24 cellular contexts compared by ENCODE assay signal in genomic region chr3:97949110-97949485, GRCh38.
"Had no signal": no experiment of that assay in that cellular context is flagged by ENCODE, and none has a peak within 500 bp of the region (broad histone marks: within the 10 kb centered on the region; RNA-seq: fewer than 3 reads in every experiment).

No MANE protein-coding gene starts in this region.

- ATAC-seq: activated CD8-positive, alpha-beta memory T cell treated with anti-CD3 and anti-CD28 coated beads, Interleukin-2, amount 10 ng/mL, durations not matched to agents 7 days and 5 days; activated CD8-positive, alpha-beta T cell treated with anti-CD3 and anti-CD28 coated beads for 36 hours; body of pancreas; gastroesophageal sphincter; heart left ventricle; left colon; psoas muscle; upper lobe of right lung had no signal

- H3K4me1 ChIP-seq: body of pancreas, gastroesophageal sphincter, heart left ventricle, pancreas, right atrium auricular region, upper lobe of right lung had no signal

- H3K4me3 Mint-ChIP-seq: activated CD8-positive, alpha-beta memory T cell treated with anti-CD3 and anti-CD28 coated beads, Interleukin-2, amount 10 ng/mL, durations not matched to agents 7 days and 5 days; activated CD8-positive, alpha-beta T cell treated with anti-CD3 and anti-CD28 coated beads for 36 hours; activated naive CD4-positive, alpha-beta T cell treated with anti-CD3 and anti-CD28 coated beads, Interleukin-2, amount 50 U/mL, for 24 hours; endodermal cell; nephron progenitor cell; T-helper 1 cell treated with Interleukin-12 subunit alpha and Interleukin-12 subunit beta and Interleukin-4 antibody, amounts not matched to agents 30 μg/mL and 1 μg/mL, for 36 hours had no signal

- H3K27me3 Mint-ChIP-seq: activated CD8-positive, alpha-beta memory T cell treated with anti-CD3 and anti-CD28 coated beads, Interleukin-2, amount 10 ng/mL, durations not matched to agents 7 days and 5 days; activated CD8-positive, alpha-beta T cell treated with anti-CD3 and anti-CD28 coated beads for 36 hours; activated naive CD4-positive, alpha-beta T cell treated with anti-CD3 and anti-CD28 coated beads, Interleukin-2, amount 50 U/mL, for 24 hours had no signal

- DNase-seq: activated CD4-positive, alpha-beta T cell treated with anti-CD3 and anti-CD28 coated beads for 48 hours; activated CD8-positive, alpha-beta memory T cell treated with anti-CD3 and anti-CD28 coated beads, Interleukin-2, amount 10 ng/mL, durations not matched to agents 7 days and 5 days; activated CD8-positive, alpha-beta T cell treated with anti-CD3 and anti-CD28 coated beads for 36 hours; activated gamma-delta T cell treated with Interleukin-2 at 50 U/mL for 16 hours; activated T-cell treated with anti-CD3 and anti-CD28 coated beads for 4 hours; body of pancreas; endodermal cell; esophagus squamous epithelium; heart left ventricle; left colon; mesenchymal stem cell; nephron progenitor cell; pancreas; psoas muscle; stimulated activated CD4-positive, alpha-beta T cell treated with anti-CD3 and anti-CD28 coated beads, Interleukin-4, amount 100 ng/mL, for 24 hours; stimulated activated naive CD4-positive, alpha-beta T cell treated with Interleukin-2 at 50 U/mL for 16 hours; upper lobe of right lung had no signal

- H3K4me3 ChIP-seq: body of pancreas, cardiac muscle cell, dorsolateral prefrontal cortex, esophagus squamous epithelium, gastroesophageal sphincter, heart left ventricle, pancreas, psoas muscle, right atrium auricular region, thoracic aorta, upper lobe of right lung had no signal

- H3K27ac Mint-ChIP-seq: activated CD8-positive, alpha-beta memory T cell treated with anti-CD3 and anti-CD28 coated beads, Interleukin-2, amount 10 ng/mL, durations not matched to agents 7 days and 5 days; activated CD8-positive, alpha-beta T cell treated with anti-CD3 and anti-CD28 coated beads for 36 hours; activated naive CD4-positive, alpha-beta T cell treated with anti-CD3 and anti-CD28 coated beads, Interleukin-2, amount 50 U/mL, for 24 hours; endodermal cell; nephron progenitor cell had no signal

- H3K9me3 Mint-ChIP-seq: activated CD8-positive, alpha-beta T cell treated with anti-CD3 and anti-CD28 coated beads for 36 hours; activated naive CD4-positive, alpha-beta T cell treated with anti-CD3 and anti-CD28 coated beads, Interleukin-2, amount 50 U/mL, for 24 hours; endodermal cell; nephron progenitor cell; T-helper 1 cell treated with Interleukin-12 subunit alpha and Interleukin-12 subunit beta and Interleukin-4 antibody, amounts not matched to agents 30 μg/mL and 1 μg/mL, for 36 hours had no signal

- H3K27me3 ChIP-seq: body of pancreas, cardiac muscle cell, dorsolateral prefrontal cortex, esophagus squamous epithelium, gastroesophageal sphincter, heart left ventricle, pancreas, right atrium auricular region, upper lobe of right lung had no signal

- H3K9me3 ChIP-seq: body of pancreas, esophagus squamous epithelium, gastroesophageal sphincter, heart left ventricle, pancreas, psoas muscle, right atrium auricular region, thoracic aorta, upper lobe of right lung had no signal

- H3K4me1 Mint-ChIP-seq: activated naive CD4-positive, alpha-beta T cell treated with anti-CD3 and anti-CD28 coated beads, Interleukin-2, amount 50 U/mL, for 24 hours; endodermal cell had no signal

- H3K27ac ChIP-seq: body of pancreas, cardiac muscle cell, esophagus squamous epithelium, gastroesophageal sphincter, heart left ventricle, pancreas, psoas muscle, right atrium auricular region, thoracic aorta, upper lobe of right lung had no signal
